In the genomic region with DNA sequence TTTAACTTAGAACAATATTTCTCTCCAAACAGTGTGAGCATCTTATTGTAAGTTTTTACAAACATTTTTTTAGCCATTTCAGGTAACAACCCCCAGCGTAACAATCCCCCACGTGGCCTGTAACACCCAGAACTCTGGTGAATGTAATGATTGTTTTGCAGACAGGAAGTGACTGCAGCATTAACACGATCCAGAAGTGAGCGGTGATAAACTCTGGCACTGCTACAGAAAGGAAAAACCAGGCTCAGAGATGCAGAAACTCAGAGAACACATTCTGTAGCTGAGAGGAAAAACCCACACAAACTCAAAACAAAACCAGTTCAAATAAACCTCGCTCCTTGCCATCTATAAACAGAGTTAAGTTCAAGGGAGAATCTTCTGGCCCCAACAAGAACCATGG, we compare ENCODE assay signal across 22 cellular contexts.
DNase-seq lines count a peak whose midpoint lies in the region; TF ChIP-seq lines count a peak whose summit lies in the region.
"Had no signal": no experiment of that assay in that cellular context is flagged by ENCODE, and none has a peak within 500 bp of the region (broad histone marks: within the 10 kb centered on the region; RNA-seq: fewer than 3 reads in every experiment).

No MANE protein-coding gene starts in this region.

- TF ChIP-seq CTCF in mammary epithelial cell (conservative IDR thresholded peaks at IDR 0.05 in 1 of 2, IDR thresholded peaks at IDR 0.05 in 1 of 2; ENCODE audit: extremely low read depth in 1 of 2, insufficient read depth in 1 of 2, low read depth in 1 of 2, low read length in 2 of 2) (no peak), MCF 10A (IDR thresholded peaks at IDR 0.05; ENCODE audit: unreplicated experiment) (no peak), epithelial cell of esophagus (IDR thresholded peaks at IDR 0.05; ENCODE audit: insufficient read depth, low read depth, low read length, missing control alignments) (no peak), suprapubic skin (IDR thresholded peaks at IDR 0.05) (no peak), WERI-Rb-1 (IDR thresholded peaks at IDR 0.05; ENCODE audit: low read depth, low read length) (no peak)

- H3K36me3 ChIP-seq in mammary epithelial cell (ENCODE audit: insufficient read depth, low read length) (no peaks in the 10 kb centered on the region), muscle layer of duodenum (ENCODE audit: control insufficient read depth in 1 of 2, insufficient read depth in 2 of 2, low read length in 2 of 2) (no peaks in the 10 kb centered on the region), suprapubic skin (no peaks in the 10 kb centered on the region), WERI-Rb-1 (no peaks in the 10 kb centered on the region)
- H3K36me3 ChIP-seq: right atrium auricular region, stomach, upper lobe of left lung had no signal

- H3K4me1 Mint-ChIP-seq in MCF 10A (ENCODE audit: insufficient read depth, unreplicated experiment): peaks cover 17% of the 10 kb centered on the region
- H3K4me1 Mint-ChIP-seq: activated naive CD8-positive, alpha-beta T cell treated with anti-CD3 and anti-CD28 coated beads for 36 hours had no signal

- H2AFZ ChIP-seq in mammary epithelial cell (ENCODE audit: low read depth, low read length): peak overlapping the region; percentile 70

- in situ Hi-C loops in mammary epithelial cell (cut with MboI; ENCODE audit: low sequenced_read_pairs in 2 of 2): no loop called here

- H3K79me2 ChIP-seq in mammary epithelial cell (ENCODE audit: insufficient read depth, low read length): no peaks in the 10 kb centered on the region

- H3K9me3 Mint-ChIP-seq in MCF 10A (ENCODE audit: unreplicated experiment): no peaks in the 10 kb centered on the region
- H3K9me3 Mint-ChIP-seq: activated naive CD8-positive, alpha-beta T cell treated with anti-CD3 and anti-CD28 coated beads for 36 hours; activated T-helper 2 cell treated with anti-CD3 and anti-CD28 coated beads, Interferon-gamma antibody, Interleukin-2, Interleukin-4, amounts not matched to agents 10 μg/mL and 5 μg/mL and 100 μg/mL, durations not matched to agents 14 hours and 24 hours and 36 hours; effector memory CD8-positive, alpha-beta T cell had no signal

- POLR2A ChIA-PET in MCF 10A (lab: Yijun Ruan, JAX): interaction anchor here (0.9 to 1.2 kb wide), 3 partner anchors 13 to 234 kb away, joined by 3 read pairs; no protein-coding TSS in a partner anchor

- H3K4me2 ChIP-seq in mammary epithelial cell (ENCODE audit: insufficient read depth, low read depth, low read length): peak overlapping the region; percentile 67

- no peaks in the 10 kb centered on the region for H3K27me3 Mint-ChIP-seq in MCF 10A (ENCODE audit: insufficient read depth, unreplicated experiment)
- H3K27me3 Mint-ChIP-seq: effector memory CD8-positive, alpha-beta T cell had no signal

- H4K20me1 ChIP-seq in mammary epithelial cell (ENCODE audit: insufficient read depth, low read length): no peaks in the 10 kb centered on the region

- H3K4me3 ChIP-seq in mammary epithelial cell (replicated peaks in 1 of 3; ENCODE audit: insufficient read depth in 1 of 3, low read depth in 2 of 3, low read length in 3 of 3): no peak overlapping the region
- no peak overlapping the region for H3K4me3 ChIP-seq in epithelial cell of esophagus (ENCODE audit: low read length)
- no peak overlapping the region for H3K4me3 ChIP-seq in muscle layer of duodenum (ENCODE audit: low read depth in 1 of 2, low read length in 2 of 2)
- no peak overlapping the region for H3K4me3 ChIP-seq in suprapubic skin
- H3K4me3 ChIP-seq in WERI-Rb-1 (ENCODE audit: low read depth, low read length): no peak overlapping the region
- H3K4me3 ChIP-seq: right atrium auricular region, stomach, upper lobe of left lung had no signal

- H3K36me3 Mint-ChIP-seq in MCF 10A (ENCODE audit: insufficient read depth, unreplicated experiment): no peaks in the 10 kb centered on the region
- H3K36me3 Mint-ChIP-seq: activated naive CD8-positive, alpha-beta T cell treated with anti-CD3 and anti-CD28 coated beads for 36 hours had no signal

- no peaks in the 10 kb centered on the region for H3K9me3 ChIP-seq in mammary epithelial cell (replicated peaks; ENCODE audit: insufficient read depth, low read length)
- H3K9me3 ChIP-seq in muscle layer of duodenum (ENCODE audit: control insufficient read depth in 1 of 2, low read length in 2 of 2): no peaks in the 10 kb centered on the region
- H3K9me3 ChIP-seq in suprapubic skin: no peaks in the 10 kb centered on the region
- H3K9me3 ChIP-seq in WERI-Rb-1 (ENCODE audit: severe bottlenecking): no peaks in the 10 kb centered on the region
- H3K9me3 ChIP-seq: right atrium auricular region, stomach, upper lobe of left lung had no signal

- CTCF ChIA-PET in mammary epithelial cell (lab: Charles Lee; ENCODE audit: low non-redundant PET): no interaction called here
- CTCF ChIA-PET in MCF 10A (lab: Yijun Ruan, JAX): interaction anchor here (0.6 to 2.2 kb wide), 8 partner anchors 14 to 422 kb away, joined by 3 to 10 read pairs (median 4); no protein-coding TSS in a partner anchor

- no peaks in the 10 kb centered on the region for H3K27me3 ChIP-seq in mammary epithelial cell (ENCODE audit: insufficient read depth, low read length)
- H3K27me3 ChIP-seq in muscle layer of duodenum (ENCODE audit: low read depth, low read length): no peaks in the 10 kb centered on the region
- H3K27me3 ChIP-seq in suprapubic skin: no peaks in the 10 kb centered on the region
- H3K27me3 ChIP-seq in WERI-Rb-1 (ENCODE audit: insufficient read depth, low read depth, severe bottlenecking): no peaks in the 10 kb centered on the region
- H3K27me3 ChIP-seq: right atrium auricular region, upper lobe of left lung had no signal

- peaks cover 56% of the 10 kb centered on the region for H3K4me1 ChIP-seq in mammary epithelial cell (ENCODE audit: insufficient read depth, low read length)
- peaks cover 0 to 5% of the 10 kb centered on the region in 2 donors for H3K4me1 ChIP-seq in muscle layer of duodenum (ENCODE audit: control insufficient read depth in 1 of 2, insufficient read depth in 2 of 2, low read length in 2 of 2)
- peaks cover 12% of the 10 kb centered on the region for H3K4me1 ChIP-seq in suprapubic skin
- H3K4me1 ChIP-seq: upper lobe of left lung had no signal

- dilution Hi-C loops in mammary epithelial cell (cut with HindIII; ENCODE audit: low sequenced_read_pairs): no loop called here

- peak; percentile 74 for DNase-seq in mammary epithelial cell
- no peak for DNase-seq in MCF 10A (ENCODE audit: unreplicated experiment)
- DNase-seq in epithelial cell of esophagus (ENCODE audit: low read depth): peak; percentile 52
- DNase-seq in suprapubic skin (ENCODE audit: low spot score in 2 of 2): no peak
- DNase-seq in DMS114 treated with DMSO at 0.1 percent for 48 hours (lab: John Stamatoyannopoulos, UW; ENCODE audit: unreplicated experiment): no peak
- DNase-seq in HPDE6-E6E7 (ENCODE audit: extremely low spot score): no peak
- no peak for DNase-seq in WERI-Rb-1
- DNase-seq: 8988T; activated CD4-positive, alpha-beta T cell treated with anti-CD3 and anti-CD28 coated beads, Interleukin-2, amount 50 U/mL, for 1 hour; activated naive CD8-positive, alpha-beta T cell treated with anti-CD3 and anti-CD28 coated beads for 36 hours; DND-41; effector memory CD8-positive, alpha-beta T cell; NCI-H1092; NCI-H2029; NCI-H2227 treated with DMSO at 0.1 percent for 48 hours; NCI-H748 treated with DMSO at 0.1 percent for 48 hours; SHP77; stomach; upper lobe of left lung had no signal

- TF ChIP-seq POLR2A in suprapubic skin (IDR thresholded peaks at IDR 0.05): no peak

- WGBS in mammary epithelial cell (ENCODE audit: low coverage, missing lambda C conversion rate): 4% methylated on average over 5 of the region's 5 CpGs
- 11% methylated on average over 5 of the region's 5 CpGs for WGBS in suprapubic skin

- H3K27ac ChIP-seq in mammary epithelial cell (ENCODE audit: insufficient read depth, low read depth, low read length) (peak overlapping the region; percentile 77), muscle layer of duodenum (ENCODE audit: low read length) (peak overlapping the region; percentile 11), suprapubic skin (peak overlapping the region; percentile 30), WERI-Rb-1 (no peak overlapping the region)
- H3K27ac ChIP-seq: right atrium auricular region, upper lobe of left lung had no signal

- peak overlapping the region; percentile 46 for H3K9ac ChIP-seq in mammary epithelial cell (ENCODE audit: insufficient read depth, low read length)

- TF ChIP-seq EP300 in suprapubic skin (IDR thresholded peaks at IDR 0.05): no peak

- no peak overlapping the region for H3K4me3 Mint-ChIP-seq in MCF 10A (ENCODE audit: unreplicated experiment)
- H3K4me3 Mint-ChIP-seq: activated naive CD8-positive, alpha-beta T cell treated with anti-CD3 and anti-CD28 coated beads for 36 hours; effector memory CD8-positive, alpha-beta T cell had no signal

- intact Hi-C loops in mammary epithelial cell (cut with micrococcal nuclease): loop anchor here (5.0 to 10.0 kb wide), 3 partner anchors 155 to 422 kb away; no protein-coding TSS in a partner anchor
- intact Hi-C loops in MCF 10A (cut with micrococcal nuclease): loop anchor here (2.0 to 5.0 kb wide), 2 partner anchors 285 to 364 kb away; a partner anchor contains a TSS

- no TSS peak for BruUV-seq in mammary epithelial cell (replicated peaks; lab: Mats Ljungman, UMichigan)
- no TSS peak for BruUV-seq in MCF 10A (replicated peaks; lab: Mats Ljungman, UMichigan)

- H3K27ac Mint-ChIP-seq in MCF 10A (ENCODE audit: low read depth, unreplicated experiment): no peak overlapping the region
- H3K27ac Mint-ChIP-seq: activated naive CD8-positive, alpha-beta T cell treated with anti-CD3 and anti-CD28 coated beads for 36 hours; activated T-helper 2 cell treated with anti-CD3 and anti-CD28 coated beads, Interferon-gamma antibody, Interleukin-2, Interleukin-4, amounts not matched to agents 10 μg/mL and 5 μg/mL and 100 μg/mL, durations not matched to agents 14 hours and 24 hours and 36 hours; effector memory CD8-positive, alpha-beta T cell had no signal

Comparison
In these comparisons a context has a peak if more than half of its experiments do, and no peak if none do; other contexts are left out.
1. DNase-seq: peak in mammary epithelial cell (single experiment) and epithelial cell of esophagus (single experiment); none in MCF 10A (single experiment), suprapubic skin (0 of 2), DMS114 treated with DMSO at 0.1 percent for 48 hours (single experiment), HPDE6-E6E7 (single experiment) and WERI-Rb-1 (single experiment).